9 cellular contexts compared by ENCODE assay signal in the genomic region with DNA sequence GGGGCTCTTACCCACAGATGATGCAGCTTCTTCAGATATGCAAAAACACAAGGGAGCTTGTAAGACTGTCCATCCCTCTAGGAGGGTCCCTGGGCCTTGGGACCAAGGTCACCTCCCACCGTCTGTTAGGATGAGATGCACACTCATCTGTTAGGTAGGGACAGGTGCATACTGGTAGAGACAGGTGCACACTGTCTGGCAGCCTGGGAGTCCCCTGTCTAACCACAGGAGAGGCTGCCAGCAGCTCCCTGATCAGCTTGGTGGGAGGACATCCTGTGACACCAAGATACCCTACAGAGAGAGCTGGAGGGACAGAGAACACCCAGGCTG.
A peak's percentile ranks its signal among the peaks of the same experiment; 100 is the strongest.
DNase-seq lines count a peak whose midpoint lies in the region; ATAC-seq and TF ChIP-seq lines count a peak whose summit lies in the region.
"Had no signal": no experiment of that assay in that cellular context is flagged by ENCODE, and none has a peak within 500 bp of the region (broad histone marks: within the 10 kb centered on the region; RNA-seq: fewer than 3 reads in every experiment).

No MANE protein-coding gene starts in this region.

- H3K36me3 Mint-ChIP-seq in central memory CD8-positive, alpha-beta T cell (ENCODE audit: insufficient read depth): peaks cover 4% of the 10 kb centered on the region
- H3K36me3 Mint-ChIP-seq in nephron progenitor cell (ENCODE audit: low read depth): no peaks in the 10 kb centered on the region

- no peaks in the 10 kb centered on the region for H3K9me3 Mint-ChIP-seq in central memory CD8-positive, alpha-beta T cell
- no peaks in the 10 kb centered on the region for H3K9me3 Mint-ChIP-seq in nephron progenitor cell

- H3K27ac Mint-ChIP-seq in central memory CD8-positive, alpha-beta T cell (ENCODE audit: low read depth): no peak overlapping the region
- H3K27ac Mint-ChIP-seq in nephron progenitor cell: no peak overlapping the region

- peak; percentile 24 for ATAC-seq in GM19395 (IDR thresholded peaks at IDR 0.05; ENCODE audit: unreplicated experiment)
- ATAC-seq in HG03095 (IDR thresholded peaks at IDR 0.05; ENCODE audit: unreplicated experiment): peak; percentile 17
- peak; percentile 59 for ATAC-seq in central memory CD8-positive, alpha-beta T cell (replicated peaks; ENCODE audit: extremely low read depth, poor library complexity, severe bottlenecking)
- no peak for ATAC-seq in HG03039 (IDR thresholded peaks at IDR 0.05; ENCODE audit: unreplicated experiment)
- no peak for ATAC-seq in HG03025 (IDR thresholded peaks at IDR 0.05; ENCODE audit: low FRiP score, unreplicated experiment)

- TF ChIP-seq CTCF in GM20000 (IDR thresholded peaks at IDR 0.05; ENCODE audit: extremely low read depth, missing control alignments) (no peak), nephron progenitor cell (IDR thresholded peaks at IDR 0.05) (no peak)

- H3K27me3 Mint-ChIP-seq in central memory CD8-positive, alpha-beta T cell: peaks cover 20% of the 10 kb centered on the region
- peaks cover 50% of the 10 kb centered on the region for H3K27me3 Mint-ChIP-seq in nephron progenitor cell (ENCODE audit: low read depth, poor library complexity)

- H3K4me1 Mint-ChIP-seq in central memory CD8-positive, alpha-beta T cell: peaks cover 18% of the 10 kb centered on the region
- peaks cover 14% of the 10 kb centered on the region for H3K4me1 Mint-ChIP-seq in nephron progenitor cell

- DNase-seq in DMS53 (lab: John Stamatoyannopoulos, UW) (peak; percentile 79), GM20000 (ENCODE audit: low spot score) (no peak), nephron progenitor cell (no peak)
- DNase-seq in central memory CD8-positive, alpha-beta T cell (ENCODE audit: low spot score in 2 of 2): no peak
- DNase-seq: esophagus squamous epithelium had no signal

- no peak overlapping the region for H3K4me3 Mint-ChIP-seq in central memory CD8-positive, alpha-beta T cell
- no peak overlapping the region for H3K4me3 Mint-ChIP-seq in nephron progenitor cell

Comparison
In these comparisons a context has a peak if more than half of its experiments do, and no peak if none do; other contexts are left out.
1. ATAC-seq: peak in GM19395 (single experiment), HG03095 (single experiment) and central memory CD8-positive, alpha-beta T cell (single experiment); none in HG03039 (single experiment) and HG03025 (single experiment).